ENCODE assay signal across 16 cellular contexts in the genomic region with DNA sequence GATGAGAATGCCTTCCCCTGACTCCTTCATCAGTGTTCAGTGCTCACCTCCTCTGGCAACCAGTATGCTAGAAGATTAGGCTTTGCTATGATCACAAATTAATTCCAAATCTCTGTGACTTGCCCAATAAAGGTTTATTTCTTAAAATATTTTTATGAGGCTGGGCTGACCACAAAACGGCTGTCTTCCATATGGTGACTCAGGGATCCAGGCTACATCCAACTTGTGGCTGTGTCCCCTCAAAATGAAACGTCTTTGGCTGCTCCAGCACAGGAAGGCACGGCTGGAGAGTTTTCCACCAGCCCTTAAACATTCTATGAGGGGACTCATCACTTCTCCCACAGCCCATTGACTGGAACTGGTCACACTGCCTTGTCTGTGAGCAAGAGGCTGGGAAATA.
DNase-seq lines count a peak whose midpoint lies in the region; ATAC-seq and TF ChIP-seq lines count a peak whose summit lies in the region.
"Had no signal": no experiment of that assay in that cellular context is flagged by ENCODE, and none has a peak within 500 bp of the region (broad histone marks: within the 10 kb centered on the region; RNA-seq: fewer than 3 reads in every experiment).

No MANE protein-coding gene starts in this region.

- H3K4me1 ChIP-seq in GM23248 (ENCODE audit: insufficient read depth) (peaks cover 7% of the 10 kb centered on the region), left lung (no peaks in the 10 kb centered on the region)
- H3K4me1 ChIP-seq: Caco-2, HAP-1 had no signal

- H4K20me1 ChIP-seq in GM23248 (ENCODE audit: insufficient read depth), result no peaks in the 10 kb centered on the region

- H3K9me3 ChIP-seq in GM23248 (ENCODE audit: low read depth) (no peaks in the 10 kb centered on the region), left lung (peaks cover 0 to 4% of the 10 kb centered on the region in 2 donors)
- H3K9me3 ChIP-seq: Caco-2, HAP-1 had no signal

- H3F3A ChIP-seq in GM23248 (ENCODE audit: insufficient read depth), result peaks cover 11% of the 10 kb centered on the region

- H3K36me3 ChIP-seq in GM23248 (ENCODE audit: low read depth) (no peaks in the 10 kb centered on the region), left lung (no peaks in the 10 kb centered on the region)
- H3K36me3 ChIP-seq: HAP-1 had no signal

- H2AFZ ChIP-seq in GM23248, result no peak overlapping the region

- TF ChIP-seq CTCF in NB4 (IDR thresholded peaks at IDR 0.05; ENCODE audit: low read depth, low read length) (no peak), left lung (IDR thresholded peaks at IDR 0.05) (no peak)

- ATAC-seq in left lung, result no peak
- ATAC-seq: K562 had no signal

- no peaks in the 10 kb centered on the region for H3K79me2 ChIP-seq in GM23248 (ENCODE audit: insufficient read depth)

- in situ Hi-C loops in GM23248 (cut with MboI), result no loop called here

- no peaks in the 10 kb centered on the region for H3K27me3 ChIP-seq in GM23248 (replicated peaks; ENCODE audit: insufficient read depth)
- no peaks in the 10 kb centered on the region for H3K27me3 ChIP-seq in left lung

- H3K4me3 ChIP-seq in GM23248 (no peak overlapping the region), NB4 (ENCODE audit: low read depth, low read length) (no peak overlapping the region), left lung (no peak overlapping the region)
- H3K4me3 ChIP-seq: HAP-1, K562 had no signal

- H3K27ac ChIP-seq in GM23248 (no peak overlapping the region), left lung (no peak overlapping the region)
- H3K27ac ChIP-seq: C4-2B, HL-60 had no signal

- no peak overlapping the region for H3K4me2 ChIP-seq in GM23248 (ENCODE audit: unreplicated experiment)

- H3K9me2 ChIP-seq in GM23248 (ENCODE audit: insufficient read depth), result no peaks in the 10 kb centered on the region

- DNase-seq in Daoy (ENCODE audit: low read depth) (peak; percentile 19), GM23248 (peak; percentile 14), NB4 (ENCODE audit: low read depth) (peak; percentile 12), left lung (no peak), DMS153 treated with DMSO at 0.1 percent for 48 hours (lab: John Stamatoyannopoulos, UW; ENCODE audit: unreplicated experiment) (no peak), kidney tubule cell (ENCODE audit: low spot score) (no peak)
- DNase-seq: AML-193; Caco-2; CD4-positive, alpha-beta T cell; DMS153; DMS79 treated with DMSO at 0.1 percent for 48 hours; IMR-90 had no signal

- no peak overlapping the region for H3K9ac ChIP-seq in GM23248

- intact Hi-C loops in left lung (cut with DNase I), result no loop called here

- TF ChIP-seq POLR2A in NB4 (IDR thresholded peaks at IDR 0.05; ENCODE audit: extremely low read depth, insufficient read length), result no peak

- 32 to 36% methylated on average over 3 of the region's 3 CpGs for WGBS in GM23248 (ENCODE audit: low coverage in 1 of 2, low lambda C conversion rate in 2 of 2, missing lambda C conversion rate in 2 of 2), 2 experiments

Comparison
In these comparisons a context has a peak if more than half of its experiments do, and no peak if none do; other contexts are left out.
1. DNase-seq: peak in Daoy (single experiment), GM23248 (single experiment) and NB4 (single experiment); none in left lung (0 of 2), DMS153 treated with DMSO at 0.1 percent for 48 hours (single experiment) and kidney tubule cell (single experiment).